ENCODE assay signal across 21 cellular contexts in genomic region chr3:151391715-151392114, GRCh38. TPM values are rescaled to one million over a fixed set of nuclear protein-coding genes. Genes with fewer than 3 reads are reported as not detected.
"Had no signal": no experiment of that assay in that cellular context is flagged by ENCODE, and none has a peak within 500 bp of the region (broad histone marks: within the 10 kb centered on the region; RNA-seq: fewer than 3 reads in every experiment).

No MANE protein-coding gene starts in this region.

- H3K27me3 ChIP-seq: transverse colon had no signal

- H3K27ac ChIP-seq: epithelial cell of prostate, prostate gland, skin epidermis, transverse colon had no signal

- ATAC-seq: activated naive CD8-positive, alpha-beta T cell treated with anti-CD3 and anti-CD28 coated beads, Interleukin-2, amount 50 U/mL, for 24 hours; effector memory CD8-positive, alpha-beta T cell; right cardiac atrium; stimulated activated naive CD8-positive, alpha-beta T cell treated with anti-CD3 and anti-CD28 coated beads, Interleukin-15, Interleukin-2, amounts not matched to agents 100 U/mL and 50 U/mL, for 24 hours had no signal

- H3K9me3 Mint-ChIP-seq: activated naive CD4-positive, alpha-beta T cell treated with anti-CD3 and anti-CD28 coated beads for 36 hours; activated naive CD8-positive, alpha-beta T cell treated with anti-CD3 and anti-CD28 coated beads, Interleukin-2, amount 50 U/mL, for 24 hours; activated T-helper 2 cell treated with anti-CD3 and anti-CD28 coated beads, Interferon-gamma antibody, Interleukin-2, Interleukin-4, amounts not matched to agents 10 μg/mL and 5 μg/mL and 100 μg/mL, durations not matched to agents 14 hours and 24 hours and 36 hours; effector memory CD8-positive, alpha-beta T cell; nephron had no signal

- H3K36me3 Mint-ChIP-seq: immature natural killer cell had no signal

- H3K36me3 ChIP-seq: prostate gland, transverse colon had no signal

- H3K27ac Mint-ChIP-seq: activated naive CD4-positive, alpha-beta T cell treated with anti-CD3 and anti-CD28 coated beads for 36 hours; activated naive CD8-positive, alpha-beta T cell treated with anti-CD3 and anti-CD28 coated beads, Interleukin-2, amount 50 U/mL, for 24 hours; activated T-helper 2 cell treated with anti-CD3 and anti-CD28 coated beads, Interferon-gamma antibody, Interleukin-2, Interleukin-4, amounts not matched to agents 10 μg/mL and 5 μg/mL and 100 μg/mL, durations not matched to agents 14 hours and 24 hours and 36 hours; effector memory CD8-positive, alpha-beta T cell; immature natural killer cell; nephron had no signal

- H3K4me3 Mint-ChIP-seq: activated naive CD4-positive, alpha-beta T cell treated with anti-CD3 and anti-CD28 coated beads for 36 hours; activated naive CD8-positive, alpha-beta T cell treated with anti-CD3 and anti-CD28 coated beads, Interleukin-2, amount 50 U/mL, for 24 hours; effector memory CD8-positive, alpha-beta T cell; immature natural killer cell; nephron had no signal

- H3K4me1 ChIP-seq: prostate gland, transverse colon had no signal

- DNase-seq: activated CD4-positive, alpha-beta T cell treated with anti-CD3 and anti-CD28 coated beads for 1 hour; activated CD4-positive, alpha-beta T cell treated with anti-CD3 and anti-CD28 coated beads, Interleukin-2, amount 50 U/mL, for 4 hours; activated naive CD4-positive, alpha-beta T cell treated with anti-CD3 and anti-CD28 coated beads for 36 hours; activated naive CD8-positive, alpha-beta T cell treated with anti-CD3 and anti-CD28 coated beads, Interleukin-2, amount 50 U/mL, for 24 hours; aorta; dermis blood vessel endothelial cell; effector memory CD8-positive, alpha-beta T cell; foreskin melanocyte; immature natural killer cell; occipital lobe; right cardiac atrium; stimulated activated CD4-positive, alpha-beta T cell treated with anti-CD3 and anti-CD28 coated beads, Interleukin-15, amount 100 ng/mL, for 24 hours; stimulated activated CD4-positive, alpha-beta T cell treated with anti-CD3 and anti-CD28 coated beads, Interleukin-4, amount 100 ng/mL, for 1 hour; stimulated activated naive CD8-positive, alpha-beta T cell treated with anti-CD3 and anti-CD28 coated beads, Interleukin-15, Interleukin-2, amounts not matched to agents 100 U/mL and 50 U/mL, for 24 hours; transverse colon had no signal

- H3K4me1 Mint-ChIP-seq: immature natural killer cell, nephron had no signal

- H3K4me3 ChIP-seq: prostate gland, skin epidermis, transverse colon had no signal

- H3K9me3 ChIP-seq: prostate gland, transverse colon had no signal

RNA-seq across cellular contexts. Expression of gene P2RY12, which starts 7.2 kb away (rescaled TPM):
- total RNA-seq: activated naive CD4-positive, alpha-beta T cell treated with anti-CD3 and anti-CD28 coated beads for 36 hours; activated T-helper 2 cell treated with anti-CD3 and anti-CD28 coated beads, Interferon-gamma antibody, Interleukin-2, Interleukin-4, amounts not matched to agents 10 μg/mL and 5 μg/mL and 100 μg/mL, durations not matched to agents 14 hours and 24 hours and 36 hours; bronchial epithelial cell; dermis blood vessel endothelial cell had no signal
